In genomic region chr2:120686511-120687168, GRCh38 we compare ENCODE assay signal across 9 cellular contexts. TPM values are rescaled to one million over a fixed set of nuclear protein-coding genes. Genes with fewer than 3 reads are reported as not detected.
A peak's percentile ranks its signal among the peaks of the same experiment; 100 is the strongest.
DNase-seq lines count a peak whose midpoint lies in the region; ATAC-seq and TF ChIP-seq lines count a peak whose summit lies in the region.
"Had no signal": no experiment of that assay in that cellular context is flagged by ENCODE, and none has a peak within 500 bp of the region (broad histone marks: within the 10 kb centered on the region; RNA-seq: fewer than 3 reads in every experiment).

No MANE protein-coding gene starts in this region.

- CTCF ChIA-PET in SK-N-SH (lab: Yijun Ruan, JAX), result interaction anchor here (1.4 to 11.7 kb wide), 3 partner anchors 8 to 392 kb away, joined by 4 to 124 read pairs (median 9); no protein-coding TSS in a partner anchor

- intact Hi-C loops in psoas muscle (cut with DNase I), result no loop called here

- no peak for TF ChIP-seq RAD21 in SK-N-SH (IDR thresholded peaks at IDR 0.05; ENCODE audit: low read length)

- H3K79me2 ChIP-seq in SK-N-SH (ENCODE audit: insufficient read depth) (no peaks in the 10 kb centered on the region), GM23248 (ENCODE audit: insufficient read depth) (no peaks in the 10 kb centered on the region)

- H4K20me1 ChIP-seq in SK-N-SH (ENCODE audit: insufficient read depth) (no peaks in the 10 kb centered on the region), GM23248 (ENCODE audit: insufficient read depth) (no peaks in the 10 kb centered on the region)

- H3K4me3 Mint-ChIP-seq in endothelial cell (ENCODE audit: unreplicated experiment), result no peak overlapping the region
- H3K4me3 Mint-ChIP-seq: brain had no signal

- no peaks in the 10 kb centered on the region for H3K4me1 Mint-ChIP-seq in endothelial cell (ENCODE audit: unreplicated experiment)

- H3K4me1 ChIP-seq in SK-N-SH (ENCODE audit: control insufficient read depth in 1 of 2, insufficient read depth in 2 of 2, low read depth in 1 of 2, low read length in 1 of 2) (peaks cover 0 to 3% of the 10 kb centered on the region in 2 experiments; a peak in 1 of 4 replicates), psoas muscle (no peaks in the 10 kb centered on the region), GM23248 (ENCODE audit: insufficient read depth) (peaks cover 15% of the 10 kb centered on the region)

- H3K9me2 ChIP-seq in SK-N-SH (no peaks in the 10 kb centered on the region), GM23248 (ENCODE audit: insufficient read depth) (no peaks in the 10 kb centered on the region)

- H3K9me3 ChIP-seq in SK-N-SH (no peaks in the 10 kb centered on the region), psoas muscle (no peaks in the 10 kb centered on the region), GM23248 (ENCODE audit: low read depth) (no peaks in the 10 kb centered on the region)

- H3K27me3 ChIP-seq in SK-N-SH (ENCODE audit: insufficient read depth), result peaks cover 3% of the 10 kb centered on the region; the same call in 1 of the 2 replicates
- peaks cover 0 to 5% (median 2%) of the 10 kb centered on the region in 3 donors for H3K27me3 ChIP-seq in psoas muscle (ENCODE audit: insufficient read depth in 3 of 3, low read length in 2 of 3)
- H3K27me3 ChIP-seq in GM23248 (replicated peaks; ENCODE audit: insufficient read depth), result 0 out of 2 replicates have a peak, but pooled peaks cover 4% of the 10 kb centered on the region

- H3K27ac Mint-ChIP-seq in endothelial cell (ENCODE audit: unreplicated experiment), result no peak overlapping the region

- DNase-seq in SK-N-SH (no peak), LNCaP clone FGC (ENCODE audit: low read depth) (no peak), endothelial cell (ENCODE audit: low spot score) (no peak), psoas muscle (no peak), GM23248 (no peak)

- H3K4me2 ChIP-seq in SK-N-SH (no peak overlapping the region), GM23248 (ENCODE audit: unreplicated experiment) (no peak overlapping the region)

- H3K36me3 Mint-ChIP-seq in endothelial cell (ENCODE audit: low read depth, unreplicated experiment), result no peaks in the 10 kb centered on the region
- H3K36me3 Mint-ChIP-seq: brain had no signal

- WGBS in SK-N-SH (ENCODE audit: low lambda C conversion rate), result 78% methylated on average over 16 of the region's 16 CpGs
- 84 to 86% (median 86%) methylated on average over 16 of the region's 16 CpGs for WGBS in psoas muscle, 3 donors
- WGBS in GM23248 (ENCODE audit: low coverage in 1 of 2, low lambda C conversion rate in 2 of 2, missing lambda C conversion rate in 2 of 2), 2 experiments, result 86% methylated on average over 16 of the region's 16 CpGs

- H3F3A ChIP-seq in SK-N-SH (replicated peaks; ENCODE audit: insufficient read depth), result peaks cover 8% of the 10 kb centered on the region
- H3F3A ChIP-seq in GM23248 (ENCODE audit: insufficient read depth), result peaks cover 18% of the 10 kb centered on the region

- H3K4me3 ChIP-seq in SK-N-SH (ENCODE audit: low read depth in 2 of 2, low read length in 1 of 2), result no peak overlapping the region; a peak in 1 of 4 replicates
- H3K4me3 ChIP-seq in LNCaP clone FGC (ENCODE audit: low read depth, low read length), result no peak overlapping the region
- H3K4me3 ChIP-seq in psoas muscle, result no peak overlapping the region
- no peak overlapping the region for H3K4me3 ChIP-seq in GM23248

- TF ChIP-seq CTCF in SK-N-SH (IDR thresholded peaks at IDR 0.05) (peak; percentile 55), LNCaP clone FGC (IDR thresholded peaks at IDR 0.05; ENCODE audit: control insufficient read depth, extremely low read depth, insufficient read depth) (peak; percentile 21; the same call in 1 of the 2 replicates), endothelial cell (IDR thresholded peaks at IDR 0.05; ENCODE audit: unreplicated experiment) (peak; percentile 89), psoas muscle (IDR thresholded peaks at IDR 0.05) (peak; percentile 20)

- no peaks in the 10 kb centered on the region for H3K9me3 Mint-ChIP-seq in endothelial cell (ENCODE audit: unreplicated experiment)

- peaks cover 8% of the 10 kb centered on the region for H3K27me3 Mint-ChIP-seq in endothelial cell (ENCODE audit: unreplicated experiment)

- no peak for TF ChIP-seq EP300 in SK-N-SH (IDR thresholded peaks at IDR 0.05; ENCODE audit: borderline replicate concordance in 1 of 2, low read depth in 1 of 2, low read length in 1 of 2)

- H3K9ac ChIP-seq in SK-N-SH, result no peak overlapping the region
- no peak overlapping the region for H3K9ac ChIP-seq in GM23248

- ATAC-seq in SK-N-SH treated with all-trans-retinoic acid at 6 μM for 48 hours (no peak), psoas muscle (no peak), HG03457 (IDR thresholded peaks at IDR 0.05; ENCODE audit: unreplicated experiment) (no peak), HG03460 (IDR thresholded peaks at IDR 0.05; ENCODE audit: unreplicated experiment) (no peak)

- H3K27ac ChIP-seq in SK-N-SH (ENCODE audit: low read depth in 2 of 2, low read length in 1 of 2) (no peak overlapping the region), psoas muscle (no peak overlapping the region), GM23248 (no peak overlapping the region)

- POLR2A ChIA-PET in SK-N-SH (lab: Yijun Ruan, JAX), result no interaction called here

- no peaks in the 10 kb centered on the region for H3K36me3 ChIP-seq in SK-N-SH (replicated peaks in 1 of 2; ENCODE audit: control insufficient read depth in 1 of 2, insufficient read depth in 2 of 2, low read length in 1 of 2)
- H3K36me3 ChIP-seq in psoas muscle (ENCODE audit: insufficient read depth in 1 of 2, low read depth in 1 of 2), result peaks cover 0 to 2% of the 10 kb centered on the region in 2 donors
- no peaks in the 10 kb centered on the region for H3K36me3 ChIP-seq in GM23248 (ENCODE audit: low read depth)

- H2AFZ ChIP-seq in SK-N-SH (ENCODE audit: low read depth) (no peak overlapping the region), GM23248 (no peak overlapping the region)

- in situ Hi-C loops in GM23248 (cut with MboI), result loop anchor here (25.0 kb wide), 1 partner anchor 676 kb away; no protein-coding TSS in a partner anchor

TF ChIP-seq in SK-N-SH, 30 proteins besides CTCF, POLR2A, EP300 and RAD21 (continues in another document):
- TF ChIP-seq FOSL2 (IDR thresholded peaks at IDR 0.05; ENCODE audit: borderline replicate concordance, low read depth), result no peak
- TF ChIP-seq USF2 (IDR thresholded peaks at IDR 0.05; ENCODE audit: borderline replicate concordance, low read depth, low read length), result no peak
- TF ChIP-seq, protein P1, sequence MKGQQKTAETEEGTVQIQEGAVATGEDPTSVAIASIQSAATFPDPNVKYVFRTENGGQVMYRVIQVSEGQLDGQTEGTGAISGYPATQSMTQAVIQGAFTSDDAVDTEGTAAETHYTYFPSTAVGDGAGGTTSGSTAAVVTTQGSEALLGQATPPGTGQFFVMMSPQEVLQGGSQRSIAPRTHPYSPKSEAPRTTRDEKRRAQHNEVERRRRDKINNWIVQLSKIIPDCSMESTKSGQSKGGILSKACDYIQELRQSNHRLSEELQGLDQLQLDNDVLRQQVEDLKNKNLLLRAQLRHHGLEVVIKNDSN (IDR thresholded peaks at IDR 0.05; ENCODE audit: borderline replicate concordance, low read depth), result no peak
- TF ChIP-seq RCOR1 (IDR thresholded peaks at IDR 0.05; ENCODE audit: low read length), result no peak
- no peak for TF ChIP-seq SIN3A (IDR thresholded peaks at IDR 0.05; ENCODE audit: borderline replicate concordance, low read depth, low read length)
- no peak for TF ChIP-seq TCF12 (IDR thresholded peaks at IDR 0.05)

TF ChIP-seq in SK-N-SH treated with all-trans-retinoic acid at 6 μM for 48 hours, 23 proteins besides CTCF, POLR2A, EP300 and RAD21 (continues in another document):
- TF ChIP-seq ARNTL (CRISPR knock-in tag; IDR thresholded peaks at IDR 0.05; ENCODE audit: borderline replicate concordance, low read depth) (no peak), ZC3H10 (CRISPR knock-in tag; IDR thresholded peaks at IDR 0.05) (no peak), ZFP3 (CRISPR knock-in tag; IDR thresholded peaks at IDR 0.05) (no peak)
- TF ChIP-seq, protein P2, sequence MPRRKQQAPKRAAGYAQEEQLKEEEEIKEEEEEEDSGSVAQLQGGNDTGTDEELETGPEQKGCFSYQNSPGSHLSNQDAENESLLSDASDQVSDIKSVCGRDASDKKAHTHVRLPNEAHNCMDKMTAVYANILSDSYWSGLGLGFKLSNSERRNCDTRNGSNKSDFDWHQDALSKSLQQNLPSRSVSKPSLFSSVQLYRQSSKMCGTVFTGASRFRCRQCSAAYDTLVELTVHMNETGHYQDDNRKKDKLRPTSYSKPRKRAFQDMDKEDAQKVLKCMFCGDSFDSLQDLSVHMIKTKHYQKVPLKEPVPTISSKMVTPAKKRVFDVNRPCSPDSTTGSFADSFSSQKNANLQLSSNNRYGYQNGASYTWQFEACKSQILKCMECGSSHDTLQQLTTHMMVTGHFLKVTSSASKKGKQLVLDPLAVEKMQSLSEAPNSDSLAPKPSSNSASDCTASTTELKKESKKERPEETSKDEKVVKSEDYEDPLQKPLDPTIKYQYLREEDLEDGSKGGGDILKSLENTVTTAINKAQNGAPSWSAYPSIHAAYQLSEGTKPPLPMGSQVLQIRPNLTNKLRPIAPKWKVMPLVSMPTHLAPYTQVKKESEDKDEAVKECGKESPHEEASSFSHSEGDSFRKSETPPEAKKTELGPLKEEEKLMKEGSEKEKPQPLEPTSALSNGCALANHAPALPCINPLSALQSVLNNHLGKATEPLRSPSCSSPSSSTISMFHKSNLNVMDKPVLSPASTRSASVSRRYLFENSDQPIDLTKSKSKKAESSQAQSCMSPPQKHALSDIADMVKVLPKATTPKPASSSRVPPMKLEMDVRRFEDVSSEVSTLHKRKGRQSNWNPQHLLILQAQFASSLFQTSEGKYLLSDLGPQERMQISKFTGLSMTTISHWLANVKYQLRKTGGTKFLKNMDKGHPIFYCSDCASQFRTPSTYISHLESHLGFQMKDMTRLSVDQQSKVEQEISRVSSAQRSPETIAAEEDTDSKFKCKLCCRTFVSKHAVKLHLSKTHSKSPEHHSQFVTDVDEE (CRISPR knock-in tag; IDR thresholded peaks at IDR 0.05), result no peak

RNA-seq across cellular contexts. Expression of gene GLI2, which starts 49.0 kb away (rescaled TPM):
- polyA plus RNA-seq in SK-N-SH (2012; rRNA removed), result 2.0 and 3.4 TPM in 2 replicates
- 1.4 and 2.5 TPM in 2 replicates for polyA plus RNA-seq in SK-N-SH (2012; cell fraction: cytosol; rRNA removed)
- 11.3 and 12.5 TPM in 2 replicates for polyA plus RNA-seq in SK-N-SH (2012; cell fraction: nucleus; rRNA removed)
- total RNA-seq in endothelial cell (ENCODE audit: unreplicated experiment), result 1.2 TPM
- 1 to 10 TPM in 1 of 4 donors, under 1 TPM in 3; 0.66 to 2.4 (median 0.76) TPM for total RNA-seq in psoas muscle
- under 1 TPM; 0.20 to 0.24 (median 0.22) TPM for polyA plus RNA-seq in psoas muscle
- total RNA-seq in GM23248 (2014; rRNA removed; shearing (Covaris generic)), result 5.1 and 8.3 TPM in 2 replicates
- polyA plus RNA-seq in GM23248 (2016; fragmentation: Nextera tagmentation; extraction: Ambion mirVana), result 9.0 and 9.6 TPM in 2 replicates

Comparison
In these comparisons a context has a peak if more than half of its experiments do, and no peak if none do; other contexts are left out.
1. CTCF ChIP-seq: peak in every context shown above with its lines; median percentile 89 in endothelial cell; 55 in SK-N-SH; 21 in LNCaP clone FGC; 20 in psoas muscle.